ENCODE assay signal across 8 cellular contexts in genomic region chr1:167936930-167937708, GRCh38. TPM values are rescaled to one million over a fixed set of nuclear protein-coding genes. Genes with fewer than 3 reads are reported as not detected.
DNase-seq lines count a peak whose midpoint lies in the region; ATAC-seq and TF ChIP-seq lines count a peak whose summit lies in the region.

Gene MPC2, minus strand, starts transcription at chr1:167937072. Its CDS starts 1,231 bp downstream, at chr1:167935841.

- intact Hi-C loops in left ventricle myocardium inferior (cut with micrococcal nuclease) = no loop called here
- intact Hi-C loops in psoas muscle (cut with DNase I) = loop anchor here (5.0 to 10.0 kb wide), 3 partner anchors 108 to 222 kb away; no protein-coding TSS in a partner anchor

- peaks cover 87% of the 10 kb centered on the region for H3K4me1 ChIP-seq in left ventricle myocardium inferior
- peaks cover 39% of the 10 kb centered on the region for H3K4me1 ChIP-seq in psoas muscle
- H3K4me1 ChIP-seq in urinary bladder (ENCODE audit: insufficient read depth) = no peaks in the 10 kb centered on the region

- no peaks in the 10 kb centered on the region for H3K9me2 ChIP-seq in SU-DHL-6 (replicated peaks; ENCODE audit: insufficient read depth, low read length)

- H3K4me3 ChIP-seq in NB4 (ENCODE audit: low read depth, low read length) = peak within 1 kb of the TSS; percentile 80
- H3K4me3 ChIP-seq in SU-DHL-6 (ENCODE audit: insufficient read depth, low read length, poor library complexity, severe bottlenecking) = peak within 1 kb of the TSS; percentile 71
- peak within 1 kb of the TSS; percentile 94 for H3K4me3 ChIP-seq in left ventricle myocardium inferior
- peak within 1 kb of the TSS; percentile 84 for H3K4me3 ChIP-seq in psoas muscle
- peak within 1 kb of the TSS; percentile 91 for H3K4me3 ChIP-seq in urinary bladder (ENCODE audit: low read depth, low read length)

- H3K36me3 ChIP-seq in SU-DHL-6 (ENCODE audit: low read length) = no peaks in the 10 kb centered on the region
- H3K36me3 ChIP-seq in left ventricle myocardium inferior = peaks cover 4% of the 10 kb centered on the region
- H3K36me3 ChIP-seq in psoas muscle (ENCODE audit: insufficient read depth in 1 of 2, low read depth in 1 of 2) = no peaks in the 10 kb centered on the region
- H3K36me3 ChIP-seq in urinary bladder (ENCODE audit: insufficient read depth) = no peaks in the 10 kb centered on the region

- H3K9me3 ChIP-seq in SU-DHL-6 (ENCODE audit: insufficient read depth, low read length) = no peaks in the 10 kb centered on the region
- no peaks in the 10 kb centered on the region for H3K9me3 ChIP-seq in left ventricle myocardium inferior (replicated peaks)
- no peaks in the 10 kb centered on the region for H3K9me3 ChIP-seq in psoas muscle

- 0 to 1% (median 0%) methylated on average over 50 to 51 of the region's 51 CpGs for WGBS in psoas muscle, 3 donors
- under 1% methylated on average over 51 of the region's 51 CpGs for WGBS in urinary bladder

- peaks cover 74% of the 10 kb centered on the region for H3K79me2 ChIP-seq in SU-DHL-6 (ENCODE audit: insufficient read depth, low read length)

- no peaks in the 10 kb centered on the region for H3K27me3 ChIP-seq in SU-DHL-6 (ENCODE audit: low read length)
- H3K27me3 ChIP-seq in left ventricle myocardium inferior (ENCODE audit: low read depth) = no peaks in the 10 kb centered on the region
- H3K27me3 ChIP-seq in psoas muscle (ENCODE audit: insufficient read depth in 3 of 3, low read length in 2 of 3) = no peaks in the 10 kb centered on the region

- peak within 1 kb of the TSS; percentile 91 for H2AFZ ChIP-seq in SU-DHL-6 (ENCODE audit: low read depth, low read length, severe bottlenecking)

- peak; percentile 30 for TF ChIP-seq POLR2A in NB4 (IDR thresholded peaks at IDR 0.05; ENCODE audit: extremely low read depth, insufficient read length)

- peak within 1 kb of the TSS; percentile 78 for H3K9ac ChIP-seq in SU-DHL-6 (ENCODE audit: low read length)

- peak; percentile 15 to 52 (median 39) for ATAC-seq in psoas muscle

- H3K4me2 ChIP-seq in SU-DHL-6 (ENCODE audit: low read depth, low read length, poor library complexity, severe bottlenecking) = peak within 1 kb of the TSS; percentile 99

- peak; percentile 74 for DNase-seq in Daoy (ENCODE audit: low read depth)
- DNase-seq in HCEC 1CT = peak; percentile 79
- DNase-seq in NB4 (ENCODE audit: low read depth) = peak; percentile 76
- DNase-seq in amniotic stem cell (lab: John Stamatoyannopoulos, UW) = peak; percentile 63
- DNase-seq in left ventricle myocardium inferior = peak; percentile 80
- peak; percentile 67 to 83 for DNase-seq in psoas muscle

- TF ChIP-seq CTCF in NB4 (IDR thresholded peaks at IDR 0.05; ENCODE audit: low read depth, low read length) (no peak), SU-DHL-6 (IDR thresholded peaks at IDR 0.05; ENCODE audit: insufficient read depth, low read length, poor library complexity, severe bottlenecking) (no peak), left ventricle myocardium inferior (IDR thresholded peaks at IDR 0.05; ENCODE audit: borderline replicate concordance) (no peak), psoas muscle (IDR thresholded peaks at IDR 0.05) (no peak)

- H3K27ac ChIP-seq in SU-DHL-6 (ENCODE audit: low read depth, low read length) = peak within 1 kb of the TSS; percentile 89
- peak within 1 kb of the TSS; percentile 97 for H3K27ac ChIP-seq in left ventricle myocardium inferior (replicated peaks)
- peak within 1 kb of the TSS; percentile 96 for H3K27ac ChIP-seq in psoas muscle
- H3K27ac ChIP-seq in urinary bladder (ENCODE audit: low read depth) = peak within 1 kb of the TSS; percentile 97

- H3F3A ChIP-seq in SU-DHL-6 (ENCODE audit: insufficient read depth) = no peaks in the 10 kb centered on the region

- H4K20me1 ChIP-seq in SU-DHL-6 (ENCODE audit: low read depth, low read length) = peaks cover 13% of the 10 kb centered on the region

RNA-seq across cellular contexts. Expression of gene MPC2, which starts in this region (rescaled TPM):
- 58.5 and 67.5 TPM in 2 replicates for total RNA-seq in Daoy (2014; rRNA removed; shearing (Covaris generic))
- total RNA-seq in left ventricle myocardium inferior (267 TPM), psoas muscle (100 to 1,000 TPM; 112 to 207 (median 181) TPM), urinary bladder (41.7 TPM)
- polyA plus RNA-seq in psoas muscle (100 to 1,000 TPM in 2 of 3 donors, 10 to 100 TPM in 1; 94.0 to 153 (median 122) TPM), urinary bladder (48.4 TPM)

Comparison
In these comparisons a context has a peak if more than half of its experiments do, and no peak if none do; other contexts are left out.
1. Peak in every context shown above with its lines: DNase-seq, ATAC-seq, H3K4me3 ChIP-seq and H3K27ac ChIP-seq.